Comparison of ENCODE assay signal across 8 cellular contexts in genomic region chr17:64927444-64927843, GRCh38. TPM values are rescaled to one million over a fixed set of nuclear protein-coding genes. Genes with fewer than 3 reads are reported as not detected.
DNase-seq lines count a peak whose midpoint lies in the region; ATAC-seq, FAIRE-seq and TF ChIP-seq lines count a peak whose summit lies in the region.
"Not testable (repeated sequence)": the region's sequence is repeated elsewhere in the genome, so short reads cannot be mapped to it uniquely, and the experiment has no call there.

No MANE protein-coding gene starts in this region.

- peak in 8 of 10 experiments; percentile 13 to 66 (median 48) for DNase-seq in CD4-positive, alpha-beta T cell
- DNase-seq in NB4 (ENCODE audit: low read depth) (peak; percentile 69), RCC 7860 (ENCODE audit: low spot score) (peak; percentile 56), endodermal cell (peak; percentile 66)
- peak; percentile 24 to 58 for DNase-seq in activated CD8-positive, alpha-beta memory T cell treated with anti-CD3 and anti-CD28 coated beads for 4 hours (ENCODE audit: low read depth in 2 of 2)
- not testable (repeated sequence) for DNase-seq in lower lobe of right lung
- peak; percentile 34 to 58 for DNase-seq in stimulated activated CD4-positive, alpha-beta T cell treated with anti-CD3 and anti-CD28 coated beads, Interleukin-4, amount 100 ng/mL, for 48 hours (ENCODE audit: low read depth in 2 of 2)

- H3K36me3 ChIP-seq in endodermal cell (ENCODE audit: control insufficient read depth, insufficient read depth, low read length); lower lobe of right lung: not testable (repeated sequence)

- not testable (repeated sequence) for H3K4me1 Mint-ChIP-seq in CD4-positive, alpha-beta T cell (ENCODE audit: low read depth)
- peaks cover 10% of the 10 kb centered on the region for H3K4me1 Mint-ChIP-seq in endodermal cell

- intact Hi-C loops in CD4-positive, alpha-beta T cell (cut with DNase I, micrococcal nuclease), result loop anchor here in 1 of 2 experiments (2.0 to 10.0 kb wide), 2 partner anchors 271 to 1237 kb away; no protein-coding TSS in a partner anchor
- intact Hi-C loops in lower lobe of right lung (cut with DNase I), result not testable (repeated sequence)

- not testable (repeated sequence) for H3K4me3 ChIP-seq in NB4 (ENCODE audit: low read depth, low read length); endodermal cell (ENCODE audit: low read length); lower lobe of right lung

- not testable (repeated sequence) for H3K9ac ChIP-seq in endodermal cell (ENCODE audit: extremely low read depth, low read length, poor library complexity, severe bottlenecking)

- peak; percentile 66 for TF ChIP-seq CTCF in CD4-positive, alpha-beta T cell (IDR thresholded peaks at IDR 0.05)
- peak; percentile 27 for TF ChIP-seq CTCF in NB4 (IDR thresholded peaks at IDR 0.05; ENCODE audit: low read depth, low read length)
- peak; percentile 78 for TF ChIP-seq CTCF in endodermal cell (conservative IDR thresholded peaks at IDR 0.05)
- peak; percentile 63 for TF ChIP-seq CTCF in lower lobe of right lung (IDR thresholded peaks at IDR 0.05)

- CTCF ChIA-PET in CD4-positive, alpha-beta T cell (lab: Charles Lee), result interaction anchor here (1.6 kb wide), 1 partner anchor 8 kb away, joined by 4 read pairs; the partner anchor contains the start of gene LRRC37A3

- POLR2A ChIA-PET in CD4-positive, alpha-beta T cell (lab: Charles Lee), result not testable (repeated sequence)

- peak; percentile 88 for FAIRE-seq in RCC 7860 (lab: Jason Lieb, UNC)

- not testable (repeated sequence) for H3K36me3 Mint-ChIP-seq in CD4-positive, alpha-beta T cell (ENCODE audit: low read depth); endodermal cell (ENCODE audit: low read depth)

- not testable (repeated sequence) for TF ChIP-seq POLR2A in NB4 (IDR thresholded peaks at IDR 0.05; ENCODE audit: extremely low read depth, insufficient read length)

- WGBS in endodermal cell (ENCODE audit: insufficient coverage in 1 of 2, insufficient read length in 1 of 2), 2 experiments, result 50 to 52% methylated on average over 1 of the region's 2 CpGs

- peak; percentile 99 for ATAC-seq in CD4-positive, alpha-beta T cell (ENCODE audit: poor library complexity)
- ATAC-seq in GM21529 (IDR thresholded peaks at IDR 0.05; ENCODE audit: unreplicated experiment), result peak; percentile 47
- peak; percentile 87 to 92 for ATAC-seq in lower lobe of right lung

- H3K27ac ChIP-seq in CD4-positive, alpha-beta T cell (ENCODE audit: low read depth, low read length); endodermal cell (ENCODE audit: low read depth, low read length); lower lobe of right lung: not testable (repeated sequence)

- H3K27me3 Mint-ChIP-seq in CD4-positive, alpha-beta T cell; endodermal cell (ENCODE audit: insufficient read depth): not testable (repeated sequence)

- H3K9me3 ChIP-seq in CD4-positive, alpha-beta T cell (ENCODE audit: control insufficient read depth, low read length); endodermal cell (ENCODE audit: control insufficient read depth, low read length); lower lobe of right lung: not testable (repeated sequence)

- not testable (repeated sequence) for H3K27ac Mint-ChIP-seq in CD4-positive, alpha-beta T cell
- peak overlapping the region; percentile 54 for H3K27ac Mint-ChIP-seq in endodermal cell

- not testable (repeated sequence) for H3K4me3 Mint-ChIP-seq in CD4-positive, alpha-beta T cell; endodermal cell

- H3K27me3 ChIP-seq in CD4-positive, alpha-beta T cell (ENCODE audit: control insufficient read depth, insufficient read depth, low read length); endodermal cell (ENCODE audit: control insufficient read depth, insufficient read depth, low read length, poor library complexity, severe bottlenecking); lower lobe of right lung (ENCODE audit: low read depth): not testable (repeated sequence)

- H3K4me1 ChIP-seq in endodermal cell (ENCODE audit: control insufficient read depth, insufficient read depth, low read length); lower lobe of right lung: not testable (repeated sequence)

- not testable (repeated sequence) for H3K9me3 Mint-ChIP-seq in CD4-positive, alpha-beta T cell; endodermal cell

RNA-seq across cellular contexts. Expression of gene LRRC37A3, which starts 8.2 kb away (rescaled TPM):
- 1 to 10 TPM; 7.6 to 8.0 TPM for total RNA-seq in CD4-positive, alpha-beta T cell
- total RNA-seq in endodermal cell (10 to 100 TPM; 18.1 to 25.3 TPM), lower lobe of right lung (10.8 TPM)
- 3.6 TPM for polyA plus RNA-seq in endodermal cell (2013, experiment 1 of 2)
- polyA plus RNA-seq in endodermal cell (2013, experiment 2 of 2), result 5.6 TPM

Comparison
In these comparisons a context has a peak if more than half of its experiments do, and no peak if none do; other contexts are left out.
1. ATAC-seq: peak in every context shown above with its lines; median percentile 99 in CD4-positive, alpha-beta T cell; 90 in lower lobe of right lung; 47 in GM21529.
2. CTCF ChIP-seq: peak in every context shown above with its lines; median percentile 78 in endodermal cell; 66 in CD4-positive, alpha-beta T cell; 63 in lower lobe of right lung; 27 in NB4.